Comparison of ENCODE assay signal across 9 cellular contexts in genomic region chr2:176653856-176654443, GRCh38.
DNase-seq lines count a peak whose midpoint lies in the region; ATAC-seq, FAIRE-seq and TF ChIP-seq lines count a peak whose summit lies in the region.
"Had no signal": no experiment of that assay in that cellular context is flagged by ENCODE, and none has a peak within 500 bp of the region (broad histone marks: within the 10 kb centered on the region; RNA-seq: fewer than 3 reads in every experiment).

No MANE protein-coding gene starts in this region.

- H3K4me1 ChIP-seq in PC-3 (ENCODE audit: insufficient read depth, low read length) (no peaks in the 10 kb centered on the region), stomach (no peaks in the 10 kb centered on the region)

- H2AFZ ChIP-seq in PC-3 (ENCODE audit: low read length), result peak overlapping the region; percentile 48; the same call in 1 of the 2 replicates

- no peaks in the 10 kb centered on the region for H3K9me2 ChIP-seq in PC-3 (replicated peaks; ENCODE audit: low read length)

- H3K27me3 ChIP-seq in PC-3 (ENCODE audit: low read length) (no peaks in the 10 kb centered on the region), bronchial epithelial cell (ENCODE audit: control insufficient read depth, insufficient read depth, low read length) (no peaks in the 10 kb centered on the region), stomach (peaks cover 0 to 46% (median 11%) of the 10 kb centered on the region in 3 donors)

- TF ChIP-seq CTCF in PC-3 (conservative IDR thresholded peaks at IDR 0.05; ENCODE audit: low read depth, low read length) (peak; percentile 85), bronchial epithelial cell (IDR thresholded peaks at IDR 0.05; ENCODE audit: insufficient read depth, low read length, severe bottlenecking) (peak; percentile 64), stomach (IDR thresholded peaks at IDR 0.05) (peak in 4 of 7 experiments; percentile 39 to 46 (median 44))

- H3K4me3 ChIP-seq in PC-3 (ENCODE audit: low read length) (no peak overlapping the region), bronchial epithelial cell (ENCODE audit: low read depth, low read length) (no peak overlapping the region), stomach (no peak overlapping the region)

- TF ChIP-seq EP300 in stomach (IDR thresholded peaks at IDR 0.05), result no peak

- intact Hi-C loops in PC-3 (cut with micrococcal nuclease), result loop anchor here (1.0 to 2.0 kb wide), 2 partner anchors 160 to 493 kb away; no protein-coding TSS in a partner anchor
- intact Hi-C loops in stomach (cut with DNase I; ENCODE audit: low total_unique reads), result loop anchor here (10.0 kb wide), 1 partner anchor 529 kb away; the partner anchor contains the start of genes HOXD8 and HOXD9

- TF ChIP-seq POLR2A in stomach (IDR thresholded peaks at IDR 0.05), result no peak

- ATAC-seq in GM21447 (IDR thresholded peaks at IDR 0.05; ENCODE audit: unreplicated experiment) (peak; percentile 77), PC-3 (peak; percentile 89)

- CTCF ChIA-PET in PC-3 (lab: Charles Lee), result interaction anchor here (0.6 to 1.5 kb wide), 14 partner anchors 9 to 526 kb away, joined by 3 to 17 read pairs (median 6); no protein-coding TSS in a partner anchor

- H3K36me3 ChIP-seq in PC-3 (ENCODE audit: low read depth, low read length), result no peaks in the 10 kb centered on the region
- H3K36me3 ChIP-seq in bronchial epithelial cell (ENCODE audit: control insufficient read depth, insufficient read depth, low read length), result no peaks in the 10 kb centered on the region
- H3K36me3 ChIP-seq in stomach, result no peaks in the 10 kb centered on the region

- no peaks in the 10 kb centered on the region for H3K79me2 ChIP-seq in PC-3 (ENCODE audit: low read length)

- H3K9me3 ChIP-seq in PC-3 (ENCODE audit: low read length) (no peaks in the 10 kb centered on the region), stomach (no peaks in the 10 kb centered on the region)

- WGBS in stomach, 5 donors, result 21 to 36% (median 31%) methylated on average over 10 of the region's 10 CpGs

- H3K9ac ChIP-seq in PC-3 (ENCODE audit: low read length), result no peak overlapping the region

- H3F3A ChIP-seq in PC-3 (ENCODE audit: low read length, unreplicated experiment), result no peaks in the 10 kb centered on the region

- no peaks in the 10 kb centered on the region for H4K20me1 ChIP-seq in PC-3 (ENCODE audit: low read length)

- peak overlapping the region; percentile 36 for H3K4me2 ChIP-seq in PC-3 (ENCODE audit: low read length)

- peak; percentile 41 to 80 (median 68) for DNase-seq in NCI-H1417 (lab: John Stamatoyannopoulos, UW)
- no peak for DNase-seq in NCI-H1417 treated with DMSO at 0.1 percent for 48 hours (lab: John Stamatoyannopoulos, UW)
- peak in 51 of 76 experiments; percentile 3 to 69 (median 30) for DNase-seq in HUDEP-2 (lab: John Stamatoyannopoulos, UW; ENCODE audit: unreplicated experiment in 76 of 76)
- peak; percentile 89 for DNase-seq in PC-3
- DNase-seq in bronchial epithelial cell (ENCODE audit: low read depth), result peak; percentile 68
- peak; percentile 92 for DNase-seq in left kidney (ENCODE audit: low read depth, low spot score)
- peak; percentile 39 for DNase-seq in stomach

- no TSS peak for BruUV-seq in PC-3 (replicated peaks; lab: Mats Ljungman, UMichigan)

- POLR2A ChIA-PET in PC-3 (lab: Charles Lee; ENCODE audit: unreplicated experiment), result interaction anchor here (0.6 kb wide), 1 partner anchor 201 kb away, joined by 5 read pairs; no protein-coding TSS in a partner anchor

- FAIRE-seq in bronchial epithelial cell (lab: Jason Lieb, UNC), result no peak
- FAIRE-seq: A204.1 had no signal

- H3K27ac ChIP-seq in PC-3 (ENCODE audit: low read length) (no peak overlapping the region), stomach (no peak overlapping the region)
